10 cellular contexts compared by ENCODE assay signal in genomic region chr9:113609562-113610318, GRCh38.
A peak's percentile ranks its signal among the peaks of the same experiment; 100 is the strongest.
DNase-seq lines count a peak whose midpoint lies in the region; ATAC-seq and TF ChIP-seq lines count a peak whose summit lies in the region.
"Had no signal": no experiment of that assay in that cellular context is flagged by ENCODE, and none has a peak within 500 bp of the region (broad histone marks: within the 10 kb centered on the region; RNA-seq: fewer than 3 reads in every experiment).

No MANE protein-coding gene starts in this region.

- no peaks in the 10 kb centered on the region for H4K20me1 ChIP-seq in PC-3 (ENCODE audit: low read length)

- H2AFZ ChIP-seq in PC-3 (ENCODE audit: low read length), result no peak overlapping the region

- no peaks in the 10 kb centered on the region for H3K9me2 ChIP-seq in PC-3 (replicated peaks; ENCODE audit: low read length)

- H3K36me3 ChIP-seq in PC-3 (ENCODE audit: low read depth, low read length), result no peaks in the 10 kb centered on the region

- no TSS peak for BruUV-seq in PC-3 (replicated peaks; lab: Mats Ljungman, UMichigan)

- CTCF ChIA-PET in PC-3 (lab: Charles Lee), result no interaction called here

- POLR2A ChIA-PET in PC-3 (lab: Charles Lee; ENCODE audit: unreplicated experiment), result no interaction called here

- H3K9ac ChIP-seq in PC-3 (ENCODE audit: low read length), result no peak overlapping the region

- peak overlapping the region; percentile 13 for H3K27ac Mint-ChIP-seq in activated naive CD8-positive, alpha-beta T cell
- H3K27ac Mint-ChIP-seq in activated naive CD8-positive, alpha-beta T cell treated with anti-CD3 and anti-CD28 coated beads, Interleukin-2, amount 50 U/mL, for 24 hours, result no peak overlapping the region
- H3K27ac Mint-ChIP-seq in nephron progenitor cell, result peak overlapping the region; percentile 82

- H3K4me3 Mint-ChIP-seq in activated naive CD8-positive, alpha-beta T cell, result no peak overlapping the region
- H3K4me3 Mint-ChIP-seq in activated naive CD8-positive, alpha-beta T cell treated with anti-CD3 and anti-CD28 coated beads, Interleukin-2, amount 50 U/mL, for 24 hours, result no peak overlapping the region
- H3K4me3 Mint-ChIP-seq in nephron progenitor cell, result no peak overlapping the region

- H3K4me2 ChIP-seq in PC-3 (ENCODE audit: low read length), result no peak overlapping the region
- H3K4me2 ChIP-seq: A549 had no signal

- no peak for DNase-seq in activated naive CD8-positive, alpha-beta T cell treated with anti-CD3 and anti-CD28 coated beads, Interleukin-2, amount 50 U/mL, for 24 hours
- DNase-seq in Right ventricle myocardium superior (peak; percentile 92), nephron progenitor cell (no peak), ureter (ENCODE audit: low spot score) (peak; percentile 87), PC-3 (no peak)
- DNase-seq: activated T-cell treated with anti-CD3 and anti-CD28 coated beads for 4 hours had no signal

- H3F3A ChIP-seq in PC-3 (ENCODE audit: low read length, unreplicated experiment), result no peaks in the 10 kb centered on the region

- no peaks in the 10 kb centered on the region for H3K4me1 Mint-ChIP-seq in activated naive CD8-positive, alpha-beta T cell (ENCODE audit: low read depth)
- peaks cover 15% of the 10 kb centered on the region for H3K4me1 Mint-ChIP-seq in activated naive CD8-positive, alpha-beta T cell treated with anti-CD3 and anti-CD28 coated beads, Interleukin-2, amount 50 U/mL, for 24 hours
- H3K4me1 Mint-ChIP-seq in nephron progenitor cell, result peaks cover 32% of the 10 kb centered on the region

- no peaks in the 10 kb centered on the region for H3K9me3 ChIP-seq in PC-3 (ENCODE audit: low read length)
- H3K9me3 ChIP-seq: A549 had no signal

- no peak overlapping the region for H3K27ac ChIP-seq in PC-3 (ENCODE audit: low read length)
- H3K27ac ChIP-seq: A549 had no signal

- no peaks in the 10 kb centered on the region for H3K27me3 Mint-ChIP-seq in activated naive CD8-positive, alpha-beta T cell
- no peaks in the 10 kb centered on the region for H3K27me3 Mint-ChIP-seq in activated naive CD8-positive, alpha-beta T cell treated with anti-CD3 and anti-CD28 coated beads, Interleukin-2, amount 50 U/mL, for 24 hours
- peaks cover 3% of the 10 kb centered on the region for H3K27me3 Mint-ChIP-seq in nephron progenitor cell (ENCODE audit: low read depth, poor library complexity)

- H3K4me1 ChIP-seq in PC-3 (ENCODE audit: insufficient read depth, low read length), result no peaks in the 10 kb centered on the region
- H3K4me1 ChIP-seq: A549 had no signal

- intact Hi-C loops in Right ventricle myocardium superior (cut with DNase I), result no loop called here
- intact Hi-C loops in PC-3 (cut with micrococcal nuclease), result no loop called here

- no peaks in the 10 kb centered on the region for H3K79me2 ChIP-seq in PC-3 (ENCODE audit: low read length)

- no peak for TF ChIP-seq CTCF in nephron progenitor cell (IDR thresholded peaks at IDR 0.05)
- TF ChIP-seq CTCF in PC-3 (conservative IDR thresholded peaks at IDR 0.05; ENCODE audit: low read depth, low read length), result no peak

- H3K9me3 Mint-ChIP-seq in activated naive CD8-positive, alpha-beta T cell (ENCODE audit: low read depth), result no peaks in the 10 kb centered on the region
- no peaks in the 10 kb centered on the region for H3K9me3 Mint-ChIP-seq in activated naive CD8-positive, alpha-beta T cell treated with anti-CD3 and anti-CD28 coated beads, Interleukin-2, amount 50 U/mL, for 24 hours
- no peaks in the 10 kb centered on the region for H3K9me3 Mint-ChIP-seq in nephron progenitor cell

- no peaks in the 10 kb centered on the region for H3K36me3 Mint-ChIP-seq in activated naive CD8-positive, alpha-beta T cell
- no peaks in the 10 kb centered on the region for H3K36me3 Mint-ChIP-seq in activated naive CD8-positive, alpha-beta T cell treated with anti-CD3 and anti-CD28 coated beads, Interleukin-2, amount 50 U/mL, for 24 hours (ENCODE audit: low read depth)
- no peaks in the 10 kb centered on the region for H3K36me3 Mint-ChIP-seq in nephron progenitor cell (ENCODE audit: low read depth)

- ATAC-seq in activated naive CD8-positive, alpha-beta T cell treated with anti-CD3 and anti-CD28 coated beads, Interleukin-2, amount 50 U/mL, for 24 hours, result no peak
- ATAC-seq in Right ventricle myocardium superior (ENCODE audit: poor library complexity), result peak; percentile 95
- no peak for ATAC-seq in PC-3
- ATAC-seq in HG02840 (IDR thresholded peaks at IDR 0.05; ENCODE audit: low FRiP score, unreplicated experiment), result no peak
- no peak for ATAC-seq in HG02623 (IDR thresholded peaks at IDR 0.05; ENCODE audit: unreplicated experiment)
- ATAC-seq: A549 had no signal

- no peak overlapping the region for H3K4me3 ChIP-seq in PC-3 (ENCODE audit: low read length)
- H3K4me3 ChIP-seq: A549 had no signal

- no peaks in the 10 kb centered on the region for H3K27me3 ChIP-seq in PC-3 (ENCODE audit: low read length)

Comparison
In these comparisons a context has a peak if more than half of its experiments do, and no peak if none do; other contexts are left out.
1. DNase-seq: peak in Right ventricle myocardium superior (single experiment) and ureter (single experiment); none in activated naive CD8-positive, alpha-beta T cell treated with anti-CD3 and anti-CD28 coated beads, Interleukin-2, amount 50 U/mL, for 24 hours (single experiment), nephron progenitor cell (single experiment) and PC-3 (single experiment).